ENCODE assay signal across 29 cellular contexts in the genomic region with DNA sequence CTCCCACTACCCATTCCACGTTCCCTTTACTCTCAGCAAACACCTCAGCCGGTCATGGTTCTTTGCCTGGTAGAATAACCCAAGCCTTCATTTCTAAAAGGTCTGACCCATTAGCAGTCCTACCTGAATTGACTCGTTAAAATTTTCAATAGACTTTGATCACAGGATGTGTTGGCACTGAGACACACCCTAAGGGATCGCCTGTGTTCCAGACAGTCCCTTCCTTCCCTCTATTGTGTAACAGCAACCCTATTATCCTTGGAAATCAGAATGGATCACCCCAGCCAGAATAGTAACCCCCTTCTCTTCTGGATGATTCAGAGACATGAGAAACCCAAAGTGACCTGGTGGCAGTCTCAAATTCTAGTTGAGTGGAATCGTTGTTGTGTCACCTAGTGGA.
"Had no signal": no experiment of that assay in that cellular context is flagged by ENCODE, and none has a peak within 500 bp of the region (broad histone marks: within the 10 kb centered on the region; RNA-seq: fewer than 3 reads in every experiment).

No MANE protein-coding gene starts in this region.

- H3K36me3 ChIP-seq: neural progenitor cell, ovary, right atrium auricular region, right lobe of liver, sigmoid colon, spleen, suprapubic skin, tibial artery, transverse colon, upper lobe of right lung, uterus had no signal

- H3K4me2 ChIP-seq: neural progenitor cell, smooth muscle cell had no signal

- H3K4me3 ChIP-seq: neural progenitor cell, ovary, right atrium auricular region, right lobe of liver, sigmoid colon, smooth muscle cell, spleen, suprapubic skin, testis, tibial artery, transverse colon, upper lobe of right lung, uterus had no signal

- H3K27me3 ChIP-seq: neural progenitor cell, ovary, right atrium auricular region, right lobe of liver, sigmoid colon, suprapubic skin, testis, tibial artery, transverse colon, upper lobe of right lung, uterus had no signal

- H3K27ac ChIP-seq: neural progenitor cell, ovary, parathyroid adenoma, right atrium auricular region, right lobe of liver, sigmoid colon, spleen, suprapubic skin, testis, tibial artery, transverse colon, upper lobe of right lung, uterus had no signal

- H3K4me1 ChIP-seq: parathyroid adenoma, right atrium auricular region, right lobe of liver, sigmoid colon, suprapubic skin, testis, tibial artery, uterus had no signal

- H3K9ac ChIP-seq: neural progenitor cell, parathyroid adenoma had no signal

- DNase-seq: naive B cell; natural killer cell; occipital lobe; ovary; posterior cingulate gyrus; retina; right lobe of liver; sigmoid colon; spleen; stimulated activated CD4-positive, alpha-beta T cell treated with anti-CD3 and anti-CD28 coated beads, Interleukin-12 subunit alpha, Interleukin-12 subunit beta, amount 100 ng/mL, for 4 hours; stimulated activated CD4-positive, alpha-beta T cell treated with anti-CD3 and anti-CD28 coated beads, Interleukin-1b, Interleukin-23, amount 100 ng/mL, for 48 hours; stimulated activated CD4-positive, alpha-beta T cell treated with anti-CD3 and anti-CD28 coated beads, Interleukin-4, amount 100 ng/mL, for 1 hour; stimulated activated CD4-positive, alpha-beta T cell treated with anti-CD3 and anti-CD28 coated beads, Interleukin-4, amount 100 ng/mL, for 4 hours; stimulated activated CD8-positive, alpha-beta memory T cell treated with anti-CD3 and anti-CD28 coated beads, Interleukin-4, amount 100 ng/mL, for 48 hours; stimulated activated naive CD4-positive, alpha-beta T cell; stimulated activated naive CD8-positive, alpha-beta T cell treated with anti-CD3 and anti-CD28 coated beads, Interleukin-15, amount 100 ng/mL, for 72 hours; stimulated activated naive CD8-positive, alpha-beta T cell treated with anti-CD3 and anti-CD28 coated beads, Interleukin-15, Interleukin-2, amounts not matched to agents 100 U/mL and 50 U/mL, for 24 hours; substantia nigra; testis; tibial artery; transverse colon; upper lobe of right lung; uterus had no signal

- H3K9me3 ChIP-seq: ovary, right atrium auricular region, right lobe of liver, sigmoid colon, spleen, suprapubic skin, testis, tibial artery, transverse colon, upper lobe of right lung, uterus had no signal

- ATAC-seq: natural killer cell; right lobe of liver; stimulated activated memory B cell treated with anti-CD40 and anti-IgM and Interleukin-4, amounts not matched to agents 10 μg/mL and 1 μg/mL and 100 μg/mL, for 72 hours; stimulated activated naive CD8-positive, alpha-beta T cell treated with anti-CD3 and anti-CD28 coated beads, Interleukin-15, amount 100 ng/mL, for 72 hours; stimulated activated naive CD8-positive, alpha-beta T cell treated with anti-CD3 and anti-CD28 coated beads, Interleukin-15, Interleukin-2, amounts not matched to agents 100 U/mL and 50 U/mL, for 24 hours; upper lobe of right lung had no signal

- H2AFZ ChIP-seq: neural progenitor cell, parathyroid adenoma had no signal
